26 cellular contexts compared by ENCODE assay signal in genomic region chr9:30676642-30677041, GRCh38.
"Had no signal": no experiment of that assay in that cellular context is flagged by ENCODE, and none has a peak within 500 bp of the region (broad histone marks: within the 10 kb centered on the region; RNA-seq: fewer than 3 reads in every experiment).

No MANE protein-coding gene starts in this region.

- H3K27ac Mint-ChIP-seq: naive thymus-derived CD4-positive, alpha-beta T cell; natural killer cell; nephron; stimulated activated effector memory CD8-positive, alpha-beta T cell treated with anti-CD3 and anti-CD28 coated beads, Interleukin-12 subunit alpha, Interleukin-12 subunit beta, amount 100 ng/mL, for 72 hours; stimulated activated naive B cell treated with anti-CD40 and anti-IgM and Interleukin-4, amounts not matched to agents 10 μg/mL and 1 μg/mL and 100 μg/mL, for 72 hours; stimulated activated naive CD8-positive, alpha-beta T cell treated with anti-CD3 and anti-CD28 coated beads, Interleukin-15, Interleukin-2, amounts not matched to agents 100 ng/mL and 50 ng/mL, for 24 hours; type B pancreatic cell had no signal

- H3K9me3 Mint-ChIP-seq: nephron; stimulated activated effector memory CD8-positive, alpha-beta T cell treated with anti-CD3 and anti-CD28 coated beads, Interleukin-12 subunit alpha, Interleukin-12 subunit beta, amount 100 ng/mL, for 72 hours; stimulated activated naive B cell treated with anti-CD40 and anti-IgM and Interleukin-4, amounts not matched to agents 10 μg/mL and 1 μg/mL and 100 μg/mL, for 72 hours; stimulated activated naive CD8-positive, alpha-beta T cell treated with anti-CD3 and anti-CD28 coated beads, Interleukin-15, Interleukin-2, amounts not matched to agents 100 ng/mL and 50 ng/mL, for 24 hours; type B pancreatic cell had no signal

- H3K27me3 Mint-ChIP-seq: naive thymus-derived CD4-positive, alpha-beta T cell; stimulated activated naive B cell treated with anti-CD40 and anti-IgM and Interleukin-4, amounts not matched to agents 10 μg/mL and 1 μg/mL and 100 μg/mL, for 72 hours; stimulated activated naive CD8-positive, alpha-beta T cell treated with anti-CD3 and anti-CD28 coated beads, Interleukin-15, Interleukin-2, amounts not matched to agents 100 ng/mL and 50 ng/mL, for 24 hours; type B pancreatic cell had no signal

- H3K4me1 Mint-ChIP-seq: naive thymus-derived CD4-positive, alpha-beta T cell; natural killer cell; nephron; neural crest cell; stimulated activated effector memory CD8-positive, alpha-beta T cell treated with anti-CD3 and anti-CD28 coated beads, Interleukin-12 subunit alpha, Interleukin-12 subunit beta, amount 100 ng/mL, for 72 hours; stimulated activated naive B cell treated with anti-CD40 and anti-IgM and Interleukin-4, amounts not matched to agents 10 μg/mL and 1 μg/mL and 100 μg/mL, for 72 hours had no signal

- ATAC-seq: naive thymus-derived CD4-positive, alpha-beta T cell; natural killer cell; pancreas; psoas muscle; right cardiac atrium; right lobe of liver; stimulated activated effector memory CD8-positive, alpha-beta T cell treated with anti-CD3 and anti-CD28 coated beads, Interleukin-12 subunit alpha, Interleukin-12 subunit beta, amount 100 ng/mL, for 72 hours; stimulated activated naive B cell treated with anti-CD40 and anti-IgM and Interleukin-4, amounts not matched to agents 10 μg/mL and 1 μg/mL and 100 μg/mL, for 72 hours; upper lobe of right lung had no signal

- H3K36me3 Mint-ChIP-seq: naive thymus-derived CD4-positive, alpha-beta T cell; natural killer cell; stimulated activated effector memory CD8-positive, alpha-beta T cell treated with anti-CD3 and anti-CD28 coated beads, Interleukin-12 subunit alpha, Interleukin-12 subunit beta, amount 100 ng/mL, for 72 hours; stimulated activated naive B cell treated with anti-CD40 and anti-IgM and Interleukin-4, amounts not matched to agents 10 μg/mL and 1 μg/mL and 100 μg/mL, for 72 hours; type B pancreatic cell had no signal

- H3K36me3 ChIP-seq: neutrophil, pancreas, right lobe of liver, sigmoid colon, stomach, tibial artery, transverse colon, upper lobe of right lung, uterus had no signal

- DNase-seq: naive thymus-derived CD4-positive, alpha-beta T cell; natural killer cell; nucleus accumbens; pancreas; psoas muscle; right cardiac atrium; right lobe of liver; sigmoid colon; small intestine; stimulated activated CD4-positive, alpha-beta T cell treated with anti-CD3 and anti-CD28 coated beads, Interleukin-15, amount 100 ng/mL, for 24 hours; stimulated activated CD4-positive, alpha-beta T cell treated with anti-CD3 and anti-CD28 coated beads, Interleukin-2, amount 100 ng/mL, for 24 hours; stimulated activated CD4-positive, alpha-beta T cell treated with anti-CD3 and anti-CD28 coated beads, Interleukin-2, amount 100 ng/mL, for 48 hours; stimulated activated CD4-positive, alpha-beta T cell treated with anti-CD3 and anti-CD28 coated beads, Interleukin-4, amount 100 ng/mL, for 24 hours; stimulated activated naive B cell treated with anti-CD40 and anti-IgM and Interleukin-4, amounts not matched to agents 10 μg/mL and 1 μg/mL and 100 μg/mL, for 72 hours; stimulated activated naive CD4-positive, alpha-beta T cell treated with Interleukin-2 at 50 U/mL for 16 hours; stomach; tibial artery; transverse colon; upper lobe of right lung; uterus had no signal

- FAIRE-seq: pancreas, small intestine had no signal

- H3K4me3 ChIP-seq: pancreas, psoas muscle, right lobe of liver, sigmoid colon, stomach, tibial artery, transverse colon, upper lobe of right lung, uterus had no signal

- H3K9me3 ChIP-seq: neutrophil, pancreas, psoas muscle, right lobe of liver, sigmoid colon, stomach, tibial artery, transverse colon, upper lobe of right lung, uterus had no signal

- H3K27ac ChIP-seq: neutrophil, pancreas, psoas muscle, right lobe of liver, sigmoid colon, stomach, tibial artery, transverse colon, upper lobe of right lung, uterus had no signal

- H3K4me3 Mint-ChIP-seq: naive thymus-derived CD4-positive, alpha-beta T cell; natural killer cell; nephron; neural crest cell; stimulated activated effector memory CD8-positive, alpha-beta T cell treated with anti-CD3 and anti-CD28 coated beads, Interleukin-12 subunit alpha, Interleukin-12 subunit beta, amount 100 ng/mL, for 72 hours; stimulated activated naive B cell treated with anti-CD40 and anti-IgM and Interleukin-4, amounts not matched to agents 10 μg/mL and 1 μg/mL and 100 μg/mL, for 72 hours; stimulated activated naive CD8-positive, alpha-beta T cell treated with anti-CD3 and anti-CD28 coated beads, Interleukin-15, Interleukin-2, amounts not matched to agents 100 ng/mL and 50 ng/mL, for 24 hours; type B pancreatic cell had no signal

- H3K27me3 ChIP-seq: neutrophil, pancreas, right lobe of liver, sigmoid colon, stomach, tibial artery, transverse colon, upper lobe of right lung, uterus had no signal

- H3K4me1 ChIP-seq: pancreas, psoas muscle, right lobe of liver, sigmoid colon, stomach, tibial artery, transverse colon, upper lobe of right lung, uterus had no signal
